Comparison of ENCODE assay signal across 29 cellular contexts in the genomic region with DNA sequence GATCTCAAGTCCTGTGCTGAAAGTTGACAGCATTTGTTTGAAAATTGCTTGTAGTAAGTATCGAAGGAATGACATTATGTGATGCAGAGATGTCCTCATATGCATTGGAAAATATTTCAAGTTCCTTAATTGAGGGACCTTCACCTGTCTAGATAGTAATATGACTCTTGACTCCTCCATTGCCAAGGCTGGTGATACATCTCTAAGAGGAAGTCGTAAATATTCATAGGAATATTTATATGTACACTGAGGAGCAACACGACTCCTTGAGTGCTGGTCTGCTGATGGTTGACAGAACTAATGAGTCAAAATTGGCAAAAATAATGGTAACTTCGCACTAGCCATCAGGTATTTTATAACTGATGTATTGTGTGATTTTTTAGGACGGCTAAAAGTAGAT. TPM values are rescaled to one million over a fixed set of nuclear protein-coding genes. Genes with fewer than 3 reads are reported as not detected.
DNase-seq lines count a peak whose midpoint lies in the region; ATAC-seq and TF ChIP-seq lines count a peak whose summit lies in the region.
"Had no signal": no experiment of that assay in that cellular context is flagged by ENCODE, and none has a peak within 500 bp of the region (broad histone marks: within the 10 kb centered on the region; RNA-seq: fewer than 3 reads in every experiment).

No MANE protein-coding gene starts in this region.

- no peaks in the 10 kb centered on the region for H3K27me3 Mint-ChIP-seq in activated CD8-positive, alpha-beta T cell treated with anti-CD3 and anti-CD28 coated beads for 36 hours
- H3K27me3 Mint-ChIP-seq: activated naive CD8-positive, alpha-beta T cell; CD4-positive, alpha-beta memory T cell; naive B cell had no signal

- DNase-seq in DMS 273 (lab: John Stamatoyannopoulos, UW; ENCODE audit: unreplicated experiment) (peak; percentile 32), DMS 273 treated with DMSO at 0.1 percent for 48 hours (lab: John Stamatoyannopoulos, UW) (no peak), M059J (ENCODE audit: low read depth) (peak; percentile 54), cerebellar cortex (ENCODE audit: low spot score) (no peak)
- DNase-seq in activated CD8-positive, alpha-beta T cell treated with anti-CD3 and anti-CD28 coated beads for 36 hours: no peak
- DNase-seq in activated naive CD4-positive, alpha-beta T cell treated with anti-CD3 and anti-CD28 coated beads, Interleukin-2, amount 50 U/mL, for 16 hours: no peak
- DNase-seq in central memory CD4-positive, alpha-beta T cell: no peak
- DNase-seq: 8988T; activated CD4-positive, alpha-beta T cell treated with anti-CD3 and anti-CD28 coated beads for 48 hours; activated CD8-positive, alpha-beta memory T cell treated with anti-CD3 and anti-CD28 coated beads for 24 hours; activated T-cell treated with anti-CD3 and anti-CD28 coated beads for 4 hours; CD4-positive, alpha-beta memory T cell; effector CD4-positive, alpha-beta T cell; NCI-H1105 treated with DMSO at 0.1 percent for 48 hours; NCI-H2029 treated with DMSO at 0.1 percent for 48 hours; NCI-H2227 treated with DMSO at 0.1 percent for 48 hours; NCI-H69; psoas muscle; SHP77; stimulated activated CD4-positive, alpha-beta T cell treated with anti-CD3 and anti-CD28 coated beads, Interleukin-4, amount 100 ng/mL, for 1 hour had no signal

- POLR2A ChIA-PET in activated CD8-positive, alpha-beta T cell treated with anti-CD3 and anti-CD28 coated beads for 36 hours (lab: Charles Lee): no interaction called here

- H3K36me3 Mint-ChIP-seq in activated CD8-positive, alpha-beta T cell treated with anti-CD3 and anti-CD28 coated beads for 36 hours (ENCODE audit: low read depth): peaks cover 16% of the 10 kb centered on the region

- CTCF ChIA-PET in activated CD8-positive, alpha-beta T cell treated with anti-CD3 and anti-CD28 coated beads for 36 hours (lab: Charles Lee): interaction anchor here (4.2 kb wide), 1 partner anchor 30 kb away, joined by 18 read pairs; no protein-coding TSS in a partner anchor

- no peak for TF ChIP-seq CTCF in VCaP (conservative IDR thresholded peaks at IDR 0.05)
- TF ChIP-seq CTCF in activated CD8-positive, alpha-beta T cell treated with anti-CD3 and anti-CD28 coated beads for 36 hours (IDR thresholded peaks at IDR 0.05): no peak

- no peaks in the 10 kb centered on the region for H3K9me3 Mint-ChIP-seq in activated CD8-positive, alpha-beta T cell treated with anti-CD3 and anti-CD28 coated beads for 36 hours
- H3K9me3 Mint-ChIP-seq: naive B cell had no signal

- no peak overlapping the region for H3K4me3 Mint-ChIP-seq in activated CD8-positive, alpha-beta T cell treated with anti-CD3 and anti-CD28 coated beads for 36 hours
- H3K4me3 Mint-ChIP-seq: activated naive CD8-positive, alpha-beta T cell; CD4-positive, alpha-beta memory T cell; mesothelial cell of epicardium had no signal

- no peak for ATAC-seq in activated CD8-positive, alpha-beta T cell treated with anti-CD3 and anti-CD28 coated beads for 36 hours
- ATAC-seq: gastroesophageal sphincter, HCT116, sciatic nerve had no signal

- H3K27ac Mint-ChIP-seq in activated CD8-positive, alpha-beta T cell treated with anti-CD3 and anti-CD28 coated beads for 36 hours: no peak overlapping the region
- H3K27ac Mint-ChIP-seq: activated naive CD8-positive, alpha-beta T cell; CD4-positive, alpha-beta memory T cell; mesothelial cell of epicardium had no signal

- peak overlapping the region; percentile 52 for H3K27ac ChIP-seq in VCaP
- H3K27ac ChIP-seq: breast epithelium, gastroesophageal sphincter, psoas muscle, tibial nerve had no signal

- intact Hi-C loops in activated CD8-positive, alpha-beta T cell treated with anti-CD3 and anti-CD28 coated beads for 36 hours (cut with micrococcal nuclease): no loop called here

- H3K4me1 Mint-ChIP-seq in activated CD8-positive, alpha-beta T cell treated with anti-CD3 and anti-CD28 coated beads for 36 hours (ENCODE audit: low read depth): peaks cover 39% of the 10 kb centered on the region

RNA-seq across cellular contexts. Expression of a gene that starts 7.9 kb away (rescaled TPM):
- 129 and 149 TPM in 2 replicates for total RNA-seq in M059J (2014; rRNA removed; shearing (Covaris generic))
- 10 to 100 TPM; 28.0 to 28.8 TPM for total RNA-seq in activated CD8-positive, alpha-beta T cell treated with anti-CD3 and anti-CD28 coated beads for 36 hours

Comparison
In these comparisons a context has a peak if more than half of its experiments do, and no peak if none do; other contexts are left out.
1. DNase-seq: peak in DMS 273 (single experiment) and M059J (single experiment); none in DMS 273 treated with DMSO at 0.1 percent for 48 hours (single experiment), activated CD8-positive, alpha-beta T cell treated with anti-CD3 and anti-CD28 coated beads for 36 hours (single experiment), activated naive CD4-positive, alpha-beta T cell treated with anti-CD3 and anti-CD28 coated beads, Interleukin-2, amount 50 U/mL, for 16 hours (single experiment), cerebellar cortex (single experiment) and central memory CD4-positive, alpha-beta T cell (single experiment).